In the genomic region with DNA sequence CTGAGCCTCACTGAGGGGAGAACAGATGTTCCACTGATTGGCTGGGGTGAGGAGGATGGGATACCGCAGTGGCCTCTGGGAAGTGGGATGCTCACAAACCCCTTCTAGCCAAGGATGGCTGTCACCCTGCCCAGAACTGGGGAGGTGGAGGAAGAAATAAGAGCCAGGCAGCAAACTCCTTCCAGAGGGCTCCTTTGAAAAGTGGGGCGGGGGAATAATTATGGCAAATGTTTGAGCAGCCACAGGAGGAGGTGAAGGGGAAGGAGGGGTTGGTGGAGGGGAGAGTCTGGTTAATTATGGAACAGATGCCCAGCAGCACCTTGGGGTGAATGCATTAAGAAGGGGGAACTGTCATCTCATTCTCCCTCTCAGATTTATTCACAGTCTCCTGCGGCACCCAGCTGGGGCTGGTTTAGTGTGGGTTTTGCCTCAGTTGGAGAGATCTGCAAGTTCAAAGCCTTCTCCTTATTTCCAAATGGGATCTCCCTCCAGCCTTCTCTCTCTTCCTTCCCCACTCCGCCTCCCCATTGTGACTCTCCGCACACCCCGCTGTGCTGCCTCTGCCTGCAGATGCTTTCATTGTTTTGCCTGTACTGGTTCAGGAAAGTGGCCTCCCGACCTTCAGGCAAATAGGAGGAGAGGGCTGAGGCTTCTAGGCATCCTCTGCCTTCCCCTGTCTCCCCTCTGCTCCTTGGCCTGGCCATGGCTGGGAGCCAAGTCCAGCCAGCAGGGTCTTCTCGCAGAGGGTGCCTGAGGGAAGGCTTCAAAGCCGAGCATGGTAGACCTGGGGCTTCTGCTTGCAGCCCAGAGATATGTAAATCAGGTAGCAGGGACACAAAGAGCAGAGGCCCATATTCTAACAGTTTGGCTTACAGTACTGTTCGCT, we compare ENCODE assay signal across 11 cellular contexts.
DNase-seq lines count a peak whose midpoint lies in the region; ATAC-seq, FAIRE-seq and TF ChIP-seq lines count a peak whose summit lies in the region.
"Had no signal": no experiment of that assay in that cellular context is flagged by ENCODE, and none has a peak within 500 bp of the region (broad histone marks: within the 10 kb centered on the region; RNA-seq: fewer than 3 reads in every experiment).

No MANE protein-coding gene starts in this region.

- H3K27me3 Mint-ChIP-seq in natural killer cell (ENCODE audit: low read depth in 2 of 2) = peaks cover 18 to 43% of the 10 kb centered on the region in 2 donors

- H3K4me3 Mint-ChIP-seq in natural killer cell = no peak overlapping the region
- H3K4me3 Mint-ChIP-seq: natural killer cell treated with Interleukin-12 subunit alpha and Interleukin-12 subunit beta and Interleukin-15 and Interleukin-18, amount 100 ng/mL, for 72 hours had no signal

- no peaks in the 10 kb centered on the region for H3K9me2 ChIP-seq in hepatocyte (replicated peaks; ENCODE audit: insufficient read depth)

- DNase-seq in GM12891 (ENCODE audit: insufficient read length, low spot score) (peak; percentile 8), NT2/D1 (ENCODE audit: low read depth, low spot score) (peak; percentile 79), natural killer cell (no peak), hepatocyte (ENCODE audit: low spot score) (no peak)
- DNase-seq in activated effector memory CD4-positive, alpha-beta T cell treated with anti-CD3 and anti-CD28 coated beads, Interleukin-2, amount 50 U/mL, for 16 hours = no peak
- no peak for DNase-seq in stimulated activated naive CD4-positive, alpha-beta T cell (lab: John Stamatoyannopoulos, UW)
- DNase-seq: AML-193, amniotic stem cell had no signal

- H3K27ac ChIP-seq in hepatocyte = no peak overlapping the region

- WGBS in hepatocyte (ENCODE audit: low lambda C conversion rate, missing lambda C conversion rate) = 48% methylated on average over 10 of the region's 10 CpGs

- no peak for FAIRE-seq in GM12891 (lab: Jason Lieb, UNC)

- H3K36me3 ChIP-seq in NT2/D1 (ENCODE audit: insufficient read depth, insufficient read length, low read length) = no peaks in the 10 kb centered on the region
- no peaks in the 10 kb centered on the region for H3K36me3 ChIP-seq in hepatocyte (replicated peaks; ENCODE audit: insufficient read depth, low read depth)

- H3K4me2 ChIP-seq in hepatocyte = no peak overlapping the region

- H3K9me3 ChIP-seq in NT2/D1 (ENCODE audit: insufficient read depth, low read length) = peaks cover 6% of the 10 kb centered on the region; the same call in 1 of the 2 replicates
- no peaks in the 10 kb centered on the region for H3K9me3 ChIP-seq in hepatocyte (ENCODE audit: low read depth)

- ATAC-seq in GM21390 (IDR thresholded peaks at IDR 0.05; ENCODE audit: unreplicated experiment) (peak; percentile 68), HG03108 (IDR thresholded peaks at IDR 0.05; ENCODE audit: unreplicated experiment) (peak; percentile 51), natural killer cell (no peak)

- H3K4me3 ChIP-seq in NT2/D1 (ENCODE audit: insufficient read length, low read depth) = no peak overlapping the region
- no peak overlapping the region for H3K4me3 ChIP-seq in hepatocyte

- no peak for TF ChIP-seq POLR2A in GM12891 (IDR thresholded peaks at IDR 0.05; ENCODE audit: low read depth, low read length)

- peak overlapping the region; percentile 64 for H3K9ac ChIP-seq in NT2/D1 (ENCODE audit: insufficient read length, low read depth)

- no peaks in the 10 kb centered on the region for H3K79me2 ChIP-seq in hepatocyte

- H3K9me3 Mint-ChIP-seq in natural killer cell = no peaks in the 10 kb centered on the region
- H3K9me3 Mint-ChIP-seq: natural killer cell treated with Interleukin-12 subunit alpha and Interleukin-12 subunit beta and Interleukin-15 and Interleukin-18, amount 100 ng/mL, for 72 hours had no signal

- TF ChIP-seq CTCF in natural killer cell (IDR thresholded peaks at IDR 0.05) (no peak), hepatocyte (IDR thresholded peaks at IDR 0.05; ENCODE audit: poor library complexity) (no peak)

- H4K20me1 ChIP-seq in hepatocyte (ENCODE audit: insufficient read depth, poor library complexity, severe bottlenecking) = no peaks in the 10 kb centered on the region

- intact Hi-C loops in natural killer cell (cut with micrococcal nuclease) = no loop called here

- no peak overlapping the region for H2AFZ ChIP-seq in hepatocyte

- no peaks in the 10 kb centered on the region for H3K27me3 ChIP-seq in NT2/D1 (ENCODE audit: insufficient read depth, insufficient read length)
- H3K27me3 ChIP-seq in hepatocyte = peaks cover 8% of the 10 kb centered on the region

- H3K4me1 ChIP-seq in NT2/D1 (ENCODE audit: insufficient read depth, insufficient read length) (peaks cover 5% of the 10 kb centered on the region), hepatocyte (ENCODE audit: insufficient read depth) (no peaks in the 10 kb centered on the region)

- H3K36me3 Mint-ChIP-seq in natural killer cell = no peaks in the 10 kb centered on the region
- H3K36me3 Mint-ChIP-seq: natural killer cell treated with Interleukin-12 subunit alpha and Interleukin-12 subunit beta and Interleukin-15 and Interleukin-18, amount 100 ng/mL, for 72 hours had no signal

- H3K27ac Mint-ChIP-seq in natural killer cell = no peak overlapping the region
- H3K27ac Mint-ChIP-seq: natural killer cell treated with Interleukin-12 subunit alpha and Interleukin-12 subunit beta and Interleukin-15 and Interleukin-18, amount 100 ng/mL, for 72 hours had no signal

- no peaks in the 10 kb centered on the region for H3K4me1 Mint-ChIP-seq in natural killer cell

TF ChIP-seq in GM12891, 5 proteins besides CTCF, POLR2A, EP300 and RAD21:
- no peak for TF ChIP-seq TAF1 (IDR thresholded peaks at IDR 0.05; ENCODE audit: low read depth, low read length)
- TF ChIP-seq PAX5 (IDR thresholded peaks at IDR 0.05; ENCODE audit: insufficient read depth, low read length, severe bottlenecking) = no peak
- 0 out of 2 replicates have a peak, but pooled peaks have one; percentile 9 for TF ChIP-seq SPI1 (IDR thresholded peaks at IDR 0.05; ENCODE audit: low read depth, low read length)
- no peak for TF ChIP-seq POLR2AphosphoS5 (IDR thresholded peaks at IDR 0.05; ENCODE audit: low read depth, low read length)
- TF ChIP-seq POU2F2 (IDR thresholded peaks at IDR 0.05; ENCODE audit: low read depth, low read length) = peak; percentile 91

Comparison
In these comparisons a context has a peak if more than half of its experiments do, and no peak if none do; other contexts are left out.
1. DNase-seq: peak in GM12891 (single experiment) and NT2/D1 (single experiment); none in activated effector memory CD4-positive, alpha-beta T cell treated with anti-CD3 and anti-CD28 coated beads, Interleukin-2, amount 50 U/mL, for 16 hours (single experiment), natural killer cell (single experiment), hepatocyte (single experiment) and stimulated activated naive CD4-positive, alpha-beta T cell (0 of 6).
2. ATAC-seq: peak in GM21390 (single experiment) and HG03108 (single experiment); none in natural killer cell (0 of 3).